In genomic region chrX:17546356-17546755, GRCh38 we compare ENCODE assay signal across 20 cellular contexts.
DNase-seq lines count a peak whose midpoint lies in the region; ATAC-seq and TF ChIP-seq lines count a peak whose summit lies in the region.
"Had no signal": no experiment of that assay in that cellular context is flagged by ENCODE, and none has a peak within 500 bp of the region (broad histone marks: within the 10 kb centered on the region; RNA-seq: fewer than 3 reads in every experiment).

No MANE protein-coding gene starts in this region.

- peak overlapping the region; percentile 57 for H3K4me2 ChIP-seq in BLaER1
- H3K4me2 ChIP-seq in KMS-11 = no peak overlapping the region

- no peaks in the 10 kb centered on the region for H3K9me3 Mint-ChIP-seq in nephron
- H3K9me3 Mint-ChIP-seq: HFFc6 had no signal

- 61 to 100% (median 84%) methylated on average over 2 of the region's 2 CpGs for WGBS in stomach, 5 donors

- no peaks in the 10 kb centered on the region for H3K79me2 ChIP-seq in KMS-11 (ENCODE audit: insufficient read depth, low read depth)

- peaks cover 43% of the 10 kb centered on the region for H3K4me1 ChIP-seq in BLaER1
- H3K4me1 ChIP-seq in KMS-11 (ENCODE audit: low read depth, poor library complexity, severe bottlenecking) = peaks cover 52% of the 10 kb centered on the region
- H3K4me1 ChIP-seq in stomach = peaks cover 0 to 11% (median 2%) of the 10 kb centered on the region in 4 donors
- H3K4me1 ChIP-seq: BE2C had no signal

- H3K27me3 ChIP-seq in BLaER1 = peaks cover 100% of the 10 kb centered on the region
- no peaks in the 10 kb centered on the region for H3K27me3 ChIP-seq in KMS-11 (ENCODE audit: insufficient read depth, low read depth)
- H3K27me3 ChIP-seq in stomach = no peaks in the 10 kb centered on the region
- H3K27me3 ChIP-seq: BE2C had no signal

- peaks cover 56% of the 10 kb centered on the region for H3K4me1 Mint-ChIP-seq in nephron

- H2AFZ ChIP-seq in KMS-11 (ENCODE audit: low read depth) = no peak overlapping the region

- H3K27ac Mint-ChIP-seq in nephron = peak overlapping the region; percentile 3 to 91 (median 17)
- H3K27ac Mint-ChIP-seq: CD4-positive, alpha-beta memory T cell; HFFc6 had no signal

- H4K20me1 ChIP-seq in BLaER1 (peaks cover 13% of the 10 kb centered on the region; the same call in 1 of the 2 replicates), KMS-11 (ENCODE audit: insufficient read depth) (no peaks in the 10 kb centered on the region)

- H3K36me3 Mint-ChIP-seq in nephron (ENCODE audit: low read depth) = no peaks in the 10 kb centered on the region
- H3K36me3 Mint-ChIP-seq: CD4-positive, alpha-beta memory T cell had no signal

- H3K36me3 ChIP-seq in BLaER1 = no peaks in the 10 kb centered on the region
- H3K36me3 ChIP-seq in KMS-11 (ENCODE audit: insufficient read depth) = no peaks in the 10 kb centered on the region
- no peaks in the 10 kb centered on the region for H3K36me3 ChIP-seq in stomach
- H3K36me3 ChIP-seq: BE2C had no signal

- DNase-seq in glomerular visceral epithelial cell (ENCODE audit: extremely low spot score) (peak; percentile 52), stomach (no peak)
- no peak for DNase-seq in activated naive CD4-positive, alpha-beta T cell treated with Interleukin-2 at 50 U/mL for 16 hours
- DNase-seq: 8988T; BE2C; Calu3; CD4-positive, alpha-beta memory T cell; DMS79 treated with DMSO at 0.1 percent for 48 hours; GF-D8; GOT3; H7; HFFc6; KG1 had no signal

- H3K9ac ChIP-seq in BLaER1 (no peak overlapping the region), KMS-11 (no peak overlapping the region)

- TF ChIP-seq CTCF in KMS-11 (conservative IDR thresholded peaks at IDR 0.05; ENCODE audit: low read depth, low read length) (no peak), nephron (IDR thresholded peaks at IDR 0.05; ENCODE audit: unreplicated experiment in 3 of 3) (no peak), stomach (IDR thresholded peaks at IDR 0.05) (no peak)

- H3K27ac ChIP-seq in BLaER1 = no peak overlapping the region
- H3K27ac ChIP-seq in KMS-11 = peak overlapping the region; percentile 73; the same call in 1 of the 2 replicates
- no peak overlapping the region for H3K27ac ChIP-seq in stomach

- TF ChIP-seq EP300 in stomach (IDR thresholded peaks at IDR 0.05) = no peak

- TF ChIP-seq POLR2A in stomach (IDR thresholded peaks at IDR 0.05) = no peak

- H3K4me3 Mint-ChIP-seq in nephron = no peak overlapping the region
- H3K4me3 Mint-ChIP-seq: CD14-positive monocyte; CD4-positive, alpha-beta memory T cell; HFFc6 had no signal

- no peak for ATAC-seq in GM18861 (IDR thresholded peaks at IDR 0.05; ENCODE audit: unreplicated experiment)
- ATAC-seq in GM21786 (IDR thresholded peaks at IDR 0.05; ENCODE audit: unreplicated experiment) = no peak
- ATAC-seq: HCT116 had no signal

- H3K27me3 Mint-ChIP-seq in nephron (ENCODE audit: low read depth) = peaks cover 3% of the 10 kb centered on the region

- no peaks in the 10 kb centered on the region for H3K9me3 ChIP-seq in BLaER1
- H3K9me3 ChIP-seq in stomach = no peaks in the 10 kb centered on the region
- H3K9me3 ChIP-seq: BE2C had no signal

- H3K4me3 ChIP-seq in BLaER1 (no peak overlapping the region), KMS-11 (IDR thresholded peaks at IDR 0.05; ENCODE audit: insufficient read depth, low read depth, low read length) (no peak overlapping the region), stomach (no peak overlapping the region)

- intact Hi-C loops in stomach (cut with DNase I; ENCODE audit: low total_unique reads) = no loop called here
